In the genomic region with DNA sequence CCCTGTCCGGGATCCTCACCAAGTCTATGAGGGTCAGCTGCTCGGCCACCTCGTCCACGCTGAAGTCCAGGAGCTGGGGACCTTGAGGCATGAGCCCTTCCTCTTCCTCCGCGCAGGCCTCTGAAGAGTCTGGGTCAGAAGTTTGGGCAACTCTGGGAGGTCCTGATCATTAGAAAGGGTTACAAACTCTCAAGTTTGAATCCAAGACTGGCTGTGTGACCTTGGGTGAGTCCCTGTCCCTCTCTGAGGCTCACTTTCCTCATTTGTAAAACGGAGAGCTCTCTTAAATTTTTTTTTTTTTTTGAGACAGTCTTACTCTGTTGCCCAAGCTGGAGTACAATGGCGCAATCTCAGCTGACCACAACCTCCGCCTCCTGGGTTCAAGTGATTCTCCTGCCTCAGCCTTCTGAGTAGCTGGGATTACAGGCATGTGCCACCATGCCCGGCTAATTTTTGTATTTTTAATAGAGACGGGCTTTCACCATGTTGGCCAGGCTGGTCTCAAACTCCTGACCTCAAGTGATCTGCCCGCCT, we compare ENCODE assay signal across 1 cellular context.
TF ChIP-seq lines count a peak whose summit lies in the region.

No MANE protein-coding gene starts in this region.

TF ChIP-seq in K562, 482 proteins besides CTCF, POLR2A, EP300 and RAD21:
- TF ChIP-seq ZFP36 (IDR thresholded peaks at IDR 0.05; ENCODE audit: low read depth, low read length, partially characterized antibody) (peak; percentile 61), RBM25 (IDR thresholded peaks at IDR 0.05; ENCODE audit: low read depth, low read length, severe bottlenecking) (peak; percentile 47), BCOR (IDR thresholded peaks at IDR 0.05) (peak; percentile 73)
